8 cellular contexts compared by ENCODE assay signal in genomic region chr22:38202437-38203089, GRCh38. TPM values are rescaled to one million over a fixed set of nuclear protein-coding genes. Genes with fewer than 3 reads are reported as not detected.
DNase-seq lines count a peak whose midpoint lies in the region; ATAC-seq and TF ChIP-seq lines count a peak whose summit lies in the region.

No MANE protein-coding gene starts in this region.

- H3K9ac ChIP-seq in OCI-LY3 (ENCODE audit: low read length): peak overlapping the region; percentile 82

- in situ Hi-C loops in transverse colon (cut with MboI; ENCODE audit: low pct_ligation_motif_present in 1 of 4, low pct_unique_long_range_greater_than_20kb in 1 of 4, low sequenced_read_pairs in 3 of 4): no loop called here

- peak; percentile 23 for ATAC-seq in HG02759 (IDR thresholded peaks at IDR 0.05; ENCODE audit: unreplicated experiment)
- peak; percentile 58 to 63 for ATAC-seq in natural killer cell treated with Interleukin-12 subunit alpha and Interleukin-12 subunit beta and Interleukin-15 and Interleukin-18, amount 100 ng/mL, for 72 hours

- H3K4me1 ChIP-seq in OCI-LY3 (ENCODE audit: low read length) (peaks cover 28% of the 10 kb centered on the region), transverse colon (peaks cover 10 to 39% (median 25%) of the 10 kb centered on the region in 4 donors)

- no peaks in the 10 kb centered on the region for H3K36me3 Mint-ChIP-seq in natural killer cell treated with Interleukin-12 subunit alpha and Interleukin-12 subunit beta and Interleukin-15 and Interleukin-18, amount 100 ng/mL, for 72 hours

- H3K4me3 Mint-ChIP-seq in natural killer cell treated with Interleukin-12 subunit alpha and Interleukin-12 subunit beta and Interleukin-15 and Interleukin-18, amount 100 ng/mL, for 72 hours: peak overlapping the region; percentile 78

- peak overlapping the region; percentile 64 to 86 for H3K27ac Mint-ChIP-seq in natural killer cell treated with Interleukin-12 subunit alpha and Interleukin-12 subunit beta and Interleukin-15 and Interleukin-18, amount 100 ng/mL, for 72 hours

- intact Hi-C loops in transverse colon (cut with DNase I; ENCODE audit: low total_unique reads): loop anchor here (2.0 to 10.0 kb wide), 2 partner anchors 72 to 114 kb away; partner anchors contain the start of genes CSNK1E and TMEM184B

- H3K9me3 Mint-ChIP-seq in natural killer cell treated with Interleukin-12 subunit alpha and Interleukin-12 subunit beta and Interleukin-15 and Interleukin-18, amount 100 ng/mL, for 72 hours: no peaks in the 10 kb centered on the region

- H3K4me2 ChIP-seq in OCI-LY3 (ENCODE audit: low read length): peak overlapping the region; percentile 100

- peak overlapping the region; percentile 27; the same call in 1 of the 2 replicates for H2AFZ ChIP-seq in OCI-LY3 (ENCODE audit: low read depth, low read length)

- H3K4me3 ChIP-seq in GM12875 (ENCODE audit: low read depth, low read length) (peak overlapping the region; percentile 73), OCI-LY3 (ENCODE audit: low read length) (peak overlapping the region; percentile 96), transverse colon (peak overlapping the region; percentile 45 to 98 (median 86))

- TF ChIP-seq POLR2A in transverse colon (IDR thresholded peaks at IDR 0.05): no peak

- H3K27me3 ChIP-seq in OCI-LY3 (ENCODE audit: low read depth, low read length) (no peaks in the 10 kb centered on the region), transverse colon (no peaks in the 10 kb centered on the region)

- peaks cover 13% of the 10 kb centered on the region; the same call in 1 of the 2 replicates for H4K20me1 ChIP-seq in OCI-LY3 (ENCODE audit: insufficient read depth, low read length)

- no peaks in the 10 kb centered on the region for H3K27me3 Mint-ChIP-seq in natural killer cell treated with Interleukin-12 subunit alpha and Interleukin-12 subunit beta and Interleukin-15 and Interleukin-18, amount 100 ng/mL, for 72 hours

- H3K9me3 ChIP-seq in OCI-LY3 (ENCODE audit: insufficient read depth, low read length) (no peaks in the 10 kb centered on the region), transverse colon (no peaks in the 10 kb centered on the region)

- H3K79me2 ChIP-seq in OCI-LY3 (ENCODE audit: low read length): peaks cover 14% of the 10 kb centered on the region; the same call in 1 of the 2 replicates

- no peaks in the 10 kb centered on the region for H3K36me3 ChIP-seq in OCI-LY3 (replicated peaks; ENCODE audit: low read depth, low read length)
- no peaks in the 10 kb centered on the region for H3K36me3 ChIP-seq in transverse colon

- peak; percentile 87 for TF ChIP-seq EP300 in transverse colon (IDR thresholded peaks at IDR 0.05; ENCODE audit: low read depth)

- H3K27ac ChIP-seq in OCI-LY3 (ENCODE audit: low read length) (peak overlapping the region; percentile 30), transverse colon (peak overlapping the region; percentile 96 to 100 (median 99))

- peaks cover 45 to 53% of the 10 kb centered on the region in 2 donors for H3K4me1 Mint-ChIP-seq in natural killer cell treated with Interleukin-12 subunit alpha and Interleukin-12 subunit beta and Interleukin-15 and Interleukin-18, amount 100 ng/mL, for 72 hours (ENCODE audit: low read depth in 2 of 2)

- peak; percentile 49 for DNase-seq in activated T-helper 9 cell treated with anti-CD3 and anti-CD28 coated beads, Interleukin-2, amount 50 U/mL, for 16 hours (ENCODE audit: low read depth)
- peak; percentile 85 for DNase-seq in fibroblast of peridontal ligament (ENCODE audit: extremely low read depth)
- DNase-seq in natural killer cell treated with Interleukin-12 subunit alpha and Interleukin-12 subunit beta and Interleukin-15 and Interleukin-18, amount 100 ng/mL, for 72 hours (ENCODE audit: low spot score): peak; percentile 81
- DNase-seq in transverse colon: peak; percentile 88
- no peak for DNase-seq in superior temporal gyrus (ENCODE audit: extremely low spot score)

- WGBS in transverse colon (ENCODE audit: low coverage in 1 of 2), 2 donors: 0% methylated on average over 32 of the region's 74 CpGs; no CpG with 5 or more reads in 1 of the 2 donors

- TF ChIP-seq CTCF in GM12875 (IDR thresholded peaks at IDR 0.05; ENCODE audit: borderline replicate concordance, insufficient read depth, low read depth, low read length) (0 out of 2 replicates have a peak, but pooled peaks have one; percentile 15), OCI-LY3 (IDR thresholded peaks at IDR 0.05; ENCODE audit: low read depth, low read length) (peak; percentile 16), transverse colon (IDR thresholded peaks at IDR 0.05) (peak in 3 of 5 experiments; percentile 19 to 36 (median 21))

RNA-seq across cellular contexts. Expression of gene MAFF, which starts 0.8 kb away (rescaled TPM):
- total RNA-seq in natural killer cell treated with Interleukin-12 subunit alpha and Interleukin-12 subunit beta and Interleukin-15 and Interleukin-18, amount 100 ng/mL, for 72 hours: 10 to 100 TPM; 19.7 to 43.0 TPM
- total RNA-seq in transverse colon: 10 to 100 TPM in 3 of 4 donors, 1 to 10 TPM in 1; 3.8 to 30.3 (median 22.0) TPM

RNA-seq across cellular contexts. Expression of gene PLA2G6, which starts 20.9 kb away (rescaled TPM):
- 10 to 100 TPM; 24.5 to 40.1 TPM for total RNA-seq in natural killer cell treated with Interleukin-12 subunit alpha and Interleukin-12 subunit beta and Interleukin-15 and Interleukin-18, amount 100 ng/mL, for 72 hours
- total RNA-seq in transverse colon: 100 to 1,000 TPM in 2 of 4 donors, 10 to 100 TPM in 2; 30.7 to 327 (median 72.3) TPM
